Comparison of ENCODE assay signal across 1 cellular context in the genomic region with DNA sequence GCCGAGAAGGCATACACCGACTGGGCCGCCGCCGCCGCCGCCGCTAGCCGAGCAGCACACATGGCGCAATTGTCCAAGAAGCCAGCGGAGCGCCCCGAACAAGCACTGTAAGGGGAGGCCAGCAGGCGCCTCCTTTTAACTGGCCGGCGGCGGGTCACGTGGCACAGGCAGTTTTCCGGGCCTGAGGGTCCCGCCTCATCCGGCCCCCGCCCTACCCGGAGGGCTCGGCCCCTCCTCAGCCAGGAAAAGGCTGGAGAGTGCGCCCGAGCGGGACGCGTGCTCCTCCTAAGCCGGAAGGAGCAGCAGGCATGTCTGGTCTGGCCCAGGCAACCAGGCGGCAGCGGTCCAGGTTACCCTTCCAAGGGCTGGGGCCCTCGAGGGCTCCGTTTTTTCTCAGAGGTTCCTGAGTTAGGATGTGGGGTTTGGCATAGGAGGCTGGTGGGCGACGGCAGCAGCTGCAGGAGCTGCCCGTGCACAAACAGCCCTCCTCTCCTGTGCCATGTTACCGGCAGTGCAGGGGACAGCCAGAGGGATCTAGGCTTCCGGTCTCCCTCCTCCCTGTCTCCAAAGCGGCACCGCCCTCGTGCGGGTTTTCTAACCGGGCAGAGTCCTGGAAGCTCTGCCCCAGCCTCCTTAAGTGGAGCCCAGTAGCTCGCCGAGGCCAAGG.
TF ChIP-seq lines count a peak whose summit lies in the region.

A gene (minus strand): TSS at position 137 of the 667 bp plus-strand sequence. CDS start 75 bp downstream, at position 62.

TF ChIP-seq in WTC11, 78 proteins besides CTCF, POLR2A, EP300 and RAD21 (continued from another document and continues in another):
- TF ChIP-seq ETV6 (CRISPR knock-in tag; IDR thresholded peaks at IDR 0.05) = peak; percentile 67; the same call in 1 of the 2 replicates
- TF ChIP-seq ZNF121 (CRISPR knock-in tag; IDR thresholded peaks at IDR 0.05) = no peak
- TF ChIP-seq, protein P1, sequence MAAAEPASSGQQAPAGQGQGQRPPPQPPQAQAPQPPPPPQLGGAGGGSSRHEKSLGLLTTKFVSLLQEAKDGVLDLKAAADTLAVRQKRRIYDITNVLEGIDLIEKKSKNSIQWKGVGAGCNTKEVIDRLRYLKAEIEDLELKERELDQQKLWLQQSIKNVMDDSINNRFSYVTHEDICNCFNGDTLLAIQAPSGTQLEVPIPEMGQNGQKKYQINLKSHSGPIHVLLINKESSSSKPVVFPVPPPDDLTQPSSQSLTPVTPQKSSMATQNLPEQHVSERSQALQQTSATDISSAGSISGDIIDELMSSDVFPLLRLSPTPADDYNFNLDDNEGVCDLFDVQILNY (CRISPR knock-in tag; IDR thresholded peaks at IDR 0.05) = no peak; the same call in 1 of the 2 replicates
- TF ChIP-seq MYBL2 (CRISPR knock-in tag; IDR thresholded peaks at IDR 0.05) = peak; percentile 47; the same call in 1 of the 2 replicates
- TF ChIP-seq GTF2I (CRISPR knock-in tag; conservative IDR thresholded peaks at IDR 0.05) = peak; percentile 37; the same call in 1 of the 2 replicates
- TF ChIP-seq ZNF423 (CRISPR knock-in tag; IDR thresholded peaks at IDR 0.05) = no peak
- TF ChIP-seq, protein P2, sequence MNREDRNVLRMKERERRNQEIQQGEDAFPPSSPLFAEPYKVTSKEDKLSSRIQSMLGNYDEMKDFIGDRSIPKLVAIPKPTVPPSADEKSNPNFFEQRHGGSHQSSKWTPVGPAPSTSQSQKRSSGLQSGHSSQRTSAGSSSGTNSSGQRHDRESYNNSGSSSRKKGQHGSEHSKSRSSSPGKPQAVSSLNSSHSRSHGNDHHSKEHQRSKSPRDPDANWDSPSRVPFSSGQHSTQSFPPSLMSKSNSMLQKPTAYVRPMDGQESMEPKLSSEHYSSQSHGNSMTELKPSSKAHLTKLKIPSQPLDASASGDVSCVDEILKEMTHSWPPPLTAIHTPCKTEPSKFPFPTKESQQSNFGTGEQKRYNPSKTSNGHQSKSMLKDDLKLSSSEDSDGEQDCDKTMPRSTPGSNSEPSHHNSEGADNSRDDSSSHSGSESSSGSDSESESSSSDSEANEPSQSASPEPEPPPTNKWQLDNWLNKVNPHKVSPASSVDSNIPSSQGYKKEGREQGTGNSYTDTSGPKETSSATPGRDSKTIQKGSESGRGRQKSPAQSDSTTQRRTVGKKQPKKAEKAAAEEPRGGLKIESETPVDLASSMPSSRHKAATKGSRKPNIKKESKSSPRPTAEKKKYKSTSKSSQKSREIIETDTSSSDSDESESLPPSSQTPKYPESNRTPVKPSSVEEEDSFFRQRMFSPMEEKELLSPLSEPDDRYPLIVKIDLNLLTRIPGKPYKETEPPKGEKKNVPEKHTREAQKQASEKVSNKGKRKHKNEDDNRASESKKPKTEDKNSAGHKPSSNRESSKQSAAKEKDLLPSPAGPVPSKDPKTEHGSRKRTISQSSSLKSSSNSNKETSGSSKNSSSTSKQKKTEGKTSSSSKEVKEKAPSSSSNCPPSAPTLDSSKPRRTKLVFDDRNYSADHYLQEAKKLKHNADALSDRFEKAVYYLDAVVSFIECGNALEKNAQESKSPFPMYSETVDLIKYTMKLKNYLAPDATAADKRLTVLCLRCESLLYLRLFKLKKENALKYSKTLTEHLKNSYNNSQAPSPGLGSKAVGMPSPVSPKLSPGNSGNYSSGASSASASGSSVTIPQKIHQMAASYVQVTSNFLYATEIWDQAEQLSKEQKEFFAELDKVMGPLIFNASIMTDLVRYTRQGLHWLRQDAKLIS (CRISPR knock-in tag; IDR thresholded peaks at IDR 0.05; ENCODE audit: borderline replicate concordance) = peak; percentile 71; the same call in 1 of the 2 replicates
- no peak for TF ChIP-seq SOX15 (CRISPR knock-in tag; IDR thresholded peaks at IDR 0.05)
- peak; percentile 85 for TF ChIP-seq ZNF138 (CRISPR knock-in tag; conservative IDR thresholded peaks at IDR 0.05)
- TF ChIP-seq FOXP1 (CRISPR knock-in tag; IDR thresholded peaks at IDR 0.05; ENCODE audit: borderline replicate concordance) = peak; percentile 80; the same call in 1 of the 2 replicates
- peak; percentile 87; the same call in 1 of the 2 replicates for TF ChIP-seq EMX1 (CRISPR knock-in tag; IDR thresholded peaks at IDR 0.05)
- no peak for TF ChIP-seq RORB (CRISPR knock-in tag; IDR thresholded peaks at IDR 0.05)
- TF ChIP-seq, protein P3, sequence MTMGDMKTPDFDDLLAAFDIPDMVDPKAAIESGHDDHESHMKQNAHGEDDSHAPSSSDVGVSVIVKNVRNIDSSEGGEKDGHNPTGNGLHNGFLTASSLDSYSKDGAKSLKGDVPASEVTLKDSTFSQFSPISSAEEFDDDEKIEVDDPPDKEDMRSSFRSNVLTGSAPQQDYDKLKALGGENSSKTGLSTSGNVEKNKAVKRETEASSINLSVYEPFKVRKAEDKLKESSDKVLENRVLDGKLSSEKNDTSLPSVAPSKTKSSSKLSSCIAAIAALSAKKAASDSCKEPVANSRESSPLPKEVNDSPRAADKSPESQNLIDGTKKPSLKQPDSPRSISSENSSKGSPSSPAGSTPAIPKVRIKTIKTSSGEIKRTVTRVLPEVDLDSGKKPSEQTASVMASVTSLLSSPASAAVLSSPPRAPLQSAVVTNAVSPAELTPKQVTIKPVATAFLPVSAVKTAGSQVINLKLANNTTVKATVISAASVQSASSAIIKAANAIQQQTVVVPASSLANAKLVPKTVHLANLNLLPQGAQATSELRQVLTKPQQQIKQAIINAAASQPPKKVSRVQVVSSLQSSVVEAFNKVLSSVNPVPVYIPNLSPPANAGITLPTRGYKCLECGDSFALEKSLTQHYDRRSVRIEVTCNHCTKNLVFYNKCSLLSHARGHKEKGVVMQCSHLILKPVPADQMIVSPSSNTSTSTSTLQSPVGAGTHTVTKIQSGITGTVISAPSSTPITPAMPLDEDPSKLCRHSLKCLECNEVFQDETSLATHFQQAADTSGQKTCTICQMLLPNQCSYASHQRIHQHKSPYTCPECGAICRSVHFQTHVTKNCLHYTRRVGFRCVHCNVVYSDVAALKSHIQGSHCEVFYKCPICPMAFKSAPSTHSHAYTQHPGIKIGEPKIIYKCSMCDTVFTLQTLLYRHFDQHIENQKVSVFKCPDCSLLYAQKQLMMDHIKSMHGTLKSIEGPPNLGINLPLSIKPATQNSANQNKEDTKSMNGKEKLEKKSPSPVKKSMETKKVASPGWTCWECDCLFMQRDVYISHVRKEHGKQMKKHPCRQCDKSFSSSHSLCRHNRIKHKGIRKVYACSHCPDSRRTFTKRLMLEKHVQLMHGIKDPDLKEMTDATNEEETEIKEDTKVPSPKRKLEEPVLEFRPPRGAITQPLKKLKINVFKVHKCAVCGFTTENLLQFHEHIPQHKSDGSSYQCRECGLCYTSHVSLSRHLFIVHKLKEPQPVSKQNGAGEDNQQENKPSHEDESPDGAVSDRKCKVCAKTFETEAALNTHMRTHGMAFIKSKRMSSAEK (CRISPR knock-in tag; IDR thresholded peaks at IDR 0.05; ENCODE audit: borderline replicate concordance) = no peak
- no peak for TF ChIP-seq ATF1 (CRISPR knock-in tag; IDR thresholded peaks at IDR 0.05)
- TF ChIP-seq ZNF416 (CRISPR knock-in tag; IDR thresholded peaks at IDR 0.05) = no peak
- TF ChIP-seq CBFB (CRISPR knock-in tag; IDR thresholded peaks at IDR 0.05; ENCODE audit: low read depth) = peak; percentile 93; the same call in 1 of the 2 replicates
- TF ChIP-seq ELF4 (CRISPR knock-in tag; IDR thresholded peaks at IDR 0.05; ENCODE audit: low read depth) = no peak
- TF ChIP-seq, protein P4, sequence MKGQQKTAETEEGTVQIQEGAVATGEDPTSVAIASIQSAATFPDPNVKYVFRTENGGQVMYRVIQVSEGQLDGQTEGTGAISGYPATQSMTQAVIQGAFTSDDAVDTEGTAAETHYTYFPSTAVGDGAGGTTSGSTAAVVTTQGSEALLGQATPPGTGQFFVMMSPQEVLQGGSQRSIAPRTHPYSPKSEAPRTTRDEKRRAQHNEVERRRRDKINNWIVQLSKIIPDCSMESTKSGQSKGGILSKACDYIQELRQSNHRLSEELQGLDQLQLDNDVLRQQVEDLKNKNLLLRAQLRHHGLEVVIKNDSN (CRISPR knock-in tag; IDR thresholded peaks at IDR 0.05) = peak; percentile 97
- no peak for TF ChIP-seq NR1H2 (CRISPR knock-in tag; IDR thresholded peaks at IDR 0.05)
- peak; percentile 55; the same call in 1 of the 2 replicates for TF ChIP-seq NFYB (CRISPR knock-in tag; conservative IDR thresholded peaks at IDR 0.05; ENCODE audit: low read depth)
- TF ChIP-seq HMGA2 (CRISPR knock-in tag; IDR thresholded peaks at IDR 0.05) = no peak; the same call in 1 of the 2 replicates
- 0 out of 2 replicates have a peak, but pooled peaks have one; percentile 33 for TF ChIP-seq GABPB1 (CRISPR knock-in tag; IDR thresholded peaks at IDR 0.05)
- no peak; the same call in 1 of the 2 replicates for TF ChIP-seq ESRRA (CRISPR knock-in tag; IDR thresholded peaks at IDR 0.05; ENCODE audit: borderline replicate concordance)
- TF ChIP-seq SP1 (CRISPR knock-in tag; conservative IDR thresholded peaks at IDR 0.05) = no peak; the same call in 1 of the 2 replicates
- no peak for TF ChIP-seq TCF7 (CRISPR knock-in tag; IDR thresholded peaks at IDR 0.05; ENCODE audit: low read depth)
- TF ChIP-seq, protein P5, sequence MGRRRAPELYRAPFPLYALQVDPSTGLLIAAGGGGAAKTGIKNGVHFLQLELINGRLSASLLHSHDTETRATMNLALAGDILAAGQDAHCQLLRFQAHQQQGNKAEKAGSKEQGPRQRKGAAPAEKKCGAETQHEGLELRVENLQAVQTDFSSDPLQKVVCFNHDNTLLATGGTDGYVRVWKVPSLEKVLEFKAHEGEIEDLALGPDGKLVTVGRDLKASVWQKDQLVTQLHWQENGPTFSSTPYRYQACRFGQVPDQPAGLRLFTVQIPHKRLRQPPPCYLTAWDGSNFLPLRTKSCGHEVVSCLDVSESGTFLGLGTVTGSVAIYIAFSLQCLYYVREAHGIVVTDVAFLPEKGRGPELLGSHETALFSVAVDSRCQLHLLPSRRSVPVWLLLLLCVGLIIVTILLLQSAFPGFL (CRISPR knock-in tag; IDR thresholded peaks at IDR 0.05; ENCODE audit: borderline replicate concordance) = no peak
- TF ChIP-seq, protein P6, sequence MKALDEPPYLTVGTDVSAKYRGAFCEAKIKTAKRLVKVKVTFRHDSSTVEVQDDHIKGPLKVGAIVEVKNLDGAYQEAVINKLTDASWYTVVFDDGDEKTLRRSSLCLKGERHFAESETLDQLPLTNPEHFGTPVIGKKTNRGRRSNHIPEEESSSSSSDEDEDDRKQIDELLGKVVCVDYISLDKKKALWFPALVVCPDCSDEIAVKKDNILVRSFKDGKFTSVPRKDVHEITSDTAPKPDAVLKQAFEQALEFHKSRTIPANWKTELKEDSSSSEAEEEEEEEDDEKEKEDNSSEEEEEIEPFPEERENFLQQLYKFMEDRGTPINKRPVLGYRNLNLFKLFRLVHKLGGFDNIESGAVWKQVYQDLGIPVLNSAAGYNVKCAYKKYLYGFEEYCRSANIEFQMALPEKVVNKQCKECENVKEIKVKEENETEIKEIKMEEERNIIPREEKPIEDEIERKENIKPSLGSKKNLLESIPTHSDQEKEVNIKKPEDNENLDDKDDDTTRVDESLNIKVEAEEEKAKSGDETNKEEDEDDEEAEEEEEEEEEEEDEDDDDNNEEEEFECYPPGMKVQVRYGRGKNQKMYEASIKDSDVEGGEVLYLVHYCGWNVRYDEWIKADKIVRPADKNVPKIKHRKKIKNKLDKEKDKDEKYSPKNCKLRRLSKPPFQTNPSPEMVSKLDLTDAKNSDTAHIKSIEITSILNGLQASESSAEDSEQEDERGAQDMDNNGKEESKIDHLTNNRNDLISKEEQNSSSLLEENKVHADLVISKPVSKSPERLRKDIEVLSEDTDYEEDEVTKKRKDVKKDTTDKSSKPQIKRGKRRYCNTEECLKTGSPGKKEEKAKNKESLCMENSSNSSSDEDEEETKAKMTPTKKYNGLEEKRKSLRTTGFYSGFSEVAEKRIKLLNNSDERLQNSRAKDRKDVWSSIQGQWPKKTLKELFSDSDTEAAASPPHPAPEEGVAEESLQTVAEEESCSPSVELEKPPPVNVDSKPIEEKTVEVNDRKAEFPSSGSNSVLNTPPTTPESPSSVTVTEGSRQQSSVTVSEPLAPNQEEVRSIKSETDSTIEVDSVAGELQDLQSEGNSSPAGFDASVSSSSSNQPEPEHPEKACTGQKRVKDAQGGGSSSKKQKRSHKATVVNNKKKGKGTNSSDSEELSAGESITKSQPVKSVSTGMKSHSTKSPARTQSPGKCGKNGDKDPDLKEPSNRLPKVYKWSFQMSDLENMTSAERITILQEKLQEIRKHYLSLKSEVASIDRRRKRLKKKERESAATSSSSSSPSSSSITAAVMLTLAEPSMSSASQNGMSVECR (CRISPR knock-in tag; IDR thresholded peaks at IDR 0.05; ENCODE audit: borderline replicate concordance) = peak; percentile 96
- TF ChIP-seq, protein P7, sequence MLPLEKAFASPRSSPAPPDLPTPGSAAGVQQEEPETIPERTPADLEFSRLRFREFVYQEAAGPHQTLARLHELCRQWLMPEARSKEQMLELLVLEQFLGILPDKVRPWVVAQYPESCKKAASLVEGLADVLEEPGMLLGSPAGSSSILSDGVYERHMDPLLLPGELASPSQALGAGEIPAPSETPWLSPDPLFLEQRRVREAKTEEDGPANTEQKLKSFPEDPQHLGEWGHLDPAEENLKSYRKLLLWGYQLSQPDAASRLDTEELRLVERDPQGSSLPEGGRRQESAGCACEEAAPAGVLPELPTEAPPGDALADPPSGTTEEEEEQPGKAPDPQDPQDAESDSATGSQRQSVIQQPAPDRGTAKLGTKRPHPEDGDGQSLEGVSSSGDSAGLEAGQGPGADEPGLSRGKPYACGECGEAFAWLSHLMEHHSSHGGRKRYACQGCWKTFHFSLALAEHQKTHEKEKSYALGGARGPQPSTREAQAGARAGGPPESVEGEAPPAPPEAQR (CRISPR knock-in tag; IDR thresholded peaks at IDR 0.05) = no peak
- peak; percentile 92 for TF ChIP-seq ZNF263 (CRISPR knock-in tag; IDR thresholded peaks at IDR 0.05; ENCODE audit: low read depth)
- TF ChIP-seq, protein P8, sequence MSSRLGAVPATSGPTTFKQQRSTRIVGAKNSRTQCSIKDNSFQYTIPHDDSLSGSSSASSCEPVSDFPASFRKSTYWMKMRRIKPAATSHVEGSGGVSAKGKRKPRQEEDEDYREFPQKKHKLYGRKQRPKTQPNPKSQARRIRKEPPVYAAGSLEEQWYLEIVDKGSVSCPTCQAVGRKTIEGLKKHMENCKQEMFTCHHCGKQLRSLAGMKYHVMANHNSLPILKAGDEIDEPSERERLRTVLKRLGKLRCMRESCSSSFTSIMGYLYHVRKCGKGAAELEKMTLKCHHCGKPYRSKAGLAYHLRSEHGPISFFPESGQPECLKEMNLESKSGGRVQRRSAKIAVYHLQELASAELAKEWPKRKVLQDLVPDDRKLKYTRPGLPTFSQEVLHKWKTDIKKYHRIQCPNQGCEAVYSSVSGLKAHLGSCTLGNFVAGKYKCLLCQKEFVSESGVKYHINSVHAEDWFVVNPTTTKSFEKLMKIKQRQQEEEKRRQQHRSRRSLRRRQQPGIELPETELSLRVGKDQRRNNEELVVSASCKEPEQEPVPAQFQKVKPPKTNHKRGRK (CRISPR knock-in tag; IDR thresholded peaks at IDR 0.05; ENCODE audit: borderline replicate concordance) = no peak
